1 cellular context compared by ENCODE assay signal in the genomic region with DNA sequence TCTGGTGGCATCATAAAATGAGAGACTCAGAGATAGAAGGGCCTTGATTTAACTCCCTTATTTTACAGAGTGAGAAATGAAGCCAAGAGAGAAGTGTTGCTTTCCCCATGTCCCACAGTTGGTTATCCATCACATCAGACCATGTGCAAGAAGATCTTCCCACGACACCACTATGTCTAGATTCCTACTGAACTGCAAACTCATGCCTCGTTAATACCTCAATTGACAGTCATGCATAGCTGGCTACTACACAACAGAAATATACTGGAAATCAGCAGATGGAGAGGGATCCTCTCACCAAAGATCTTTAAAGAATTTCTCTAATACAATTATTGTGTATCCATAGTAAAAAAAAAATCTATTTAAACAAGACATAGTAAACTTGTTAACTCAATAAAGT.
TF ChIP-seq lines count a peak whose summit lies in the region.

No MANE protein-coding gene starts in this region.

TF ChIP-seq in K562, 482 proteins besides CTCF, POLR2A, EP300 and RAD21:
- TF ChIP-seq MAFG (tag; conservative IDR thresholded peaks at IDR 0.05) (peak; percentile 59), NFE2 (IDR thresholded peaks at IDR 0.05; ENCODE audit: low read depth) (peak; percentile 56), C11orf30 (IDR thresholded peaks at IDR 0.05; ENCODE audit: low read depth) (0 out of 2 replicates have a peak, but pooled peaks have one; percentile 27), ZNF75A (CRISPR knock-in tag; IDR thresholded peaks at IDR 0.05) (peak; percentile 79), HSF4 (CRISPR knock-in tag; IDR thresholded peaks at IDR 0.05; ENCODE audit: borderline replicate concordance) (no peak)
- TF ChIP-seq, protein P1, sequence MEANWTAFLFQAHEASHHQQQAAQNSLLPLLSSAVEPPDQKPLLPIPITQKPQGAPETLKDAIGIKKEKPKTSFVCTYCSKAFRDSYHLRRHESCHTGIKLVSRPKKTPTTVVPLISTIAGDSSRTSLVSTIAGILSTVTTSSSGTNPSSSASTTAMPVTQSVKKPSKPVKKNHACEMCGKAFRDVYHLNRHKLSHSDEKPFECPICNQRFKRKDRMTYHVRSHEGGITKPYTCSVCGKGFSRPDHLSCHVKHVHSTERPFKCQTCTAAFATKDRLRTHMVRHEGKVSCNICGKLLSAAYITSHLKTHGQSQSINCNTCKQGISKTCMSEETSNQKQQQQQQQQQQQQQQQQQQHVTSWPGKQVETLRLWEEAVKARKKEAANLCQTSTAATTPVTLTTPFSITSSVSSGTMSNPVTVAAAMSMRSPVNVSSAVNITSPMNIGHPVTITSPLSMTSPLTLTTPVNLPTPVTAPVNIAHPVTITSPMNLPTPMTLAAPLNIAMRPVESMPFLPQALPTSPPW (CRISPR knock-in tag; IDR thresholded peaks at IDR 0.05) = no peak
